Comparison of ENCODE assay signal across 8 cellular contexts in genomic region chr18:57586243-57587049, GRCh38. TPM values are rescaled to one million over a fixed set of nuclear protein-coding genes. Genes with fewer than 3 reads are reported as not detected.
DNase-seq lines count a peak whose midpoint lies in the region; ATAC-seq lines count a peak whose summit lies in the region.

Gene FECH, minus strand, starts transcription at chr18:57586702. Its CDS starts 82 bp downstream, at chr18:57586620.

- DNase-seq in COLO829 (ENCODE audit: low spot score) (peak; percentile 36), HPDE6-E6E7 (ENCODE audit: extremely low spot score) (peak; percentile 49), RPMI8226 (peak; percentile 88), fibroblast of peridontal ligament (ENCODE audit: extremely low read depth) (peak; percentile 62)
- DNase-seq in natural killer cell treated with Interleukin-12 subunit alpha and Interleukin-12 subunit beta and Interleukin-15 and Interleukin-18, amount 100 ng/mL, for 72 hours (ENCODE audit: low spot score), result peak; percentile 87
- peak; percentile 74 for DNase-seq in stimulated activated naive CD8-positive, alpha-beta T cell treated with anti-CD3 and anti-CD28 coated beads, Interleukin-15, Interleukin-2, amounts not matched to agents 100 U/mL and 50 U/mL, for 24 hours

- peaks cover 6% of the 10 kb centered on the region for H3K36me3 Mint-ChIP-seq in activated T-helper 17 cell treated with anti-CD3 and anti-CD28 coated beads, Interleukin-2, amount 50 U/mL, for 72 hours (ENCODE audit: low read depth)
- H3K36me3 Mint-ChIP-seq in natural killer cell treated with Interleukin-12 subunit alpha and Interleukin-12 subunit beta and Interleukin-15 and Interleukin-18, amount 100 ng/mL, for 72 hours, result no peaks in the 10 kb centered on the region

- peaks cover 5% of the 10 kb centered on the region for H3K4me1 Mint-ChIP-seq in activated T-helper 17 cell treated with anti-CD3 and anti-CD28 coated beads, Interleukin-2, amount 50 U/mL, for 72 hours
- H3K4me1 Mint-ChIP-seq in natural killer cell treated with Interleukin-12 subunit alpha and Interleukin-12 subunit beta and Interleukin-15 and Interleukin-18, amount 100 ng/mL, for 72 hours (ENCODE audit: low read depth in 2 of 2), result peaks cover 15 to 30% of the 10 kb centered on the region in 2 donors

- H3K27ac Mint-ChIP-seq in activated T-helper 17 cell treated with anti-CD3 and anti-CD28 coated beads, Interleukin-2, amount 50 U/mL, for 72 hours, result peak within 1 kb of the TSS; percentile 89
- H3K27ac Mint-ChIP-seq in natural killer cell treated with Interleukin-12 subunit alpha and Interleukin-12 subunit beta and Interleukin-15 and Interleukin-18, amount 100 ng/mL, for 72 hours, result peak within 1 kb of the TSS; percentile 77 to 89

- H3K4me3 Mint-ChIP-seq in activated T-helper 17 cell treated with anti-CD3 and anti-CD28 coated beads, Interleukin-2, amount 50 U/mL, for 72 hours, result peak within 1 kb of the TSS; percentile 87
- peak within 1 kb of the TSS; percentile 90 for H3K4me3 Mint-ChIP-seq in natural killer cell treated with Interleukin-12 subunit alpha and Interleukin-12 subunit beta and Interleukin-15 and Interleukin-18, amount 100 ng/mL, for 72 hours

- no peaks in the 10 kb centered on the region for H3K9me3 Mint-ChIP-seq in activated T-helper 17 cell treated with anti-CD3 and anti-CD28 coated beads, Interleukin-2, amount 50 U/mL, for 72 hours
- H3K9me3 Mint-ChIP-seq in natural killer cell treated with Interleukin-12 subunit alpha and Interleukin-12 subunit beta and Interleukin-15 and Interleukin-18, amount 100 ng/mL, for 72 hours, result no peaks in the 10 kb centered on the region

- ATAC-seq in GM19463 (IDR thresholded peaks at IDR 0.05; ENCODE audit: unreplicated experiment), result peak; percentile 95
- ATAC-seq in activated T-helper 17 cell treated with anti-CD3 and anti-CD28 coated beads, Interleukin-2, amount 50 U/mL, for 72 hours (replicated peaks), result peak; percentile 97
- peak; percentile 99 for ATAC-seq in natural killer cell treated with Interleukin-12 subunit alpha and Interleukin-12 subunit beta and Interleukin-15 and Interleukin-18, amount 100 ng/mL, for 72 hours
- peak; percentile 95 for ATAC-seq in stimulated activated naive CD8-positive, alpha-beta T cell treated with anti-CD3 and anti-CD28 coated beads, Interleukin-15, Interleukin-2, amounts not matched to agents 100 U/mL and 50 U/mL, for 24 hours

- H3K27me3 Mint-ChIP-seq in activated T-helper 17 cell treated with anti-CD3 and anti-CD28 coated beads, Interleukin-2, amount 50 U/mL, for 72 hours, result no peaks in the 10 kb centered on the region
- no peaks in the 10 kb centered on the region for H3K27me3 Mint-ChIP-seq in natural killer cell treated with Interleukin-12 subunit alpha and Interleukin-12 subunit beta and Interleukin-15 and Interleukin-18, amount 100 ng/mL, for 72 hours

RNA-seq across cellular contexts. Expression of gene FECH, which starts in this region (rescaled TPM):
- total RNA-seq in activated T-helper 17 cell treated with anti-CD3 and anti-CD28 coated beads, Interleukin-2, amount 50 U/mL, for 72 hours, result 10 to 100 TPM; 15.0 to 26.2 TPM
- 10 to 100 TPM; 23.8 to 24.5 TPM for total RNA-seq in natural killer cell treated with Interleukin-12 subunit alpha and Interleukin-12 subunit beta and Interleukin-15 and Interleukin-18, amount 100 ng/mL, for 72 hours

Comparison
In these comparisons a context has a peak if more than half of its experiments do, and no peak if none do; other contexts are left out.
1. Peak in every context shown above with its lines: DNase-seq and ATAC-seq.
2. DNase-seq: peak in every context shown above with its lines; median percentile 88 in RPMI8226; 87 in natural killer cell treated with Interleukin-12 subunit alpha and Interleukin-12 subunit beta and Interleukin-15 and Interleukin-18, amount 100 ng/mL, for 72 hours; 74 in stimulated activated naive CD8-positive, alpha-beta T cell treated with anti-CD3 and anti-CD28 coated beads, Interleukin-15, Interleukin-2, amounts not matched to agents 100 U/mL and 50 U/mL, for 24 hours; 62 in fibroblast of peridontal ligament; 49 in HPDE6-E6E7; 36 in COLO829.